In genomic region chr20:3788685-3789155, GRCh38 we compare ENCODE assay signal across 12 cellular contexts. TPM values are rescaled to one million over a fixed set of nuclear protein-coding genes. Genes with fewer than 3 reads are reported as not detected.
DNase-seq lines count a peak whose midpoint lies in the region; ATAC-seq and TF ChIP-seq lines count a peak whose summit lies in the region.
"Had no signal": no experiment of that assay in that cellular context is flagged by ENCODE, and none has a peak within 500 bp of the region (broad histone marks: within the 10 kb centered on the region; RNA-seq: fewer than 3 reads in every experiment).

No MANE protein-coding gene starts in this region.

- POLR2A ChIA-PET in PC-9 (lab: Charles Lee; ENCODE audit: unreplicated experiment): no interaction called here

- intact Hi-C loops in PC-9 (cut with micrococcal nuclease; ENCODE audit: unreplicated experiment): loop anchor here (10.0 kb wide), 2 partner anchors 226 to 316 kb away; partner anchors contain the start of gene RNF24

- H3K9me3 ChIP-seq in CD4-positive, CD25-positive, alpha-beta regulatory T cell (ENCODE audit: control insufficient read depth in 2 of 2, low read length in 2 of 2): no peaks in the 10 kb centered on the region
- no peaks in the 10 kb centered on the region for H3K9me3 ChIP-seq in PC-9 (ENCODE audit: insufficient read depth, low read depth)
- H3K9me3 ChIP-seq: SJSA1 had no signal

- no peaks in the 10 kb centered on the region for H3K9me2 ChIP-seq in PC-9 (ENCODE audit: insufficient read depth)

- no TSS peak for BruUV-seq in PC-9 (replicated peaks; lab: Mats Ljungman, UMichigan)

- TF ChIP-seq POLR2A in erythroblast (IDR thresholded peaks at IDR 0.05; ENCODE audit: low read length): no peak

- no peaks in the 10 kb centered on the region for H3K27me3 Mint-ChIP-seq in CD4-positive, CD25-positive, alpha-beta regulatory T cell

- no peaks in the 10 kb centered on the region for H3K36me3 Mint-ChIP-seq in CD4-positive, CD25-positive, alpha-beta regulatory T cell
- H3K36me3 Mint-ChIP-seq: mesothelial cell of epicardium had no signal

- H3F3A ChIP-seq in PC-9 (ENCODE audit: insufficient read depth, low read depth): peaks cover 8% of the 10 kb centered on the region

- no peak for ATAC-seq in CD4-positive, CD25-positive, alpha-beta regulatory T cell (ENCODE audit: low read depth in 2 of 2)
- ATAC-seq in HG02970 (IDR thresholded peaks at IDR 0.05; ENCODE audit: low FRiP score, unreplicated experiment): no peak

- peaks cover 23% of the 10 kb centered on the region for H3K4me1 ChIP-seq in CD4-positive, CD25-positive, alpha-beta regulatory T cell (ENCODE audit: control insufficient read depth, insufficient read depth, low read length, poor library complexity, severe bottlenecking)
- peaks cover 24% of the 10 kb centered on the region for H3K4me1 ChIP-seq in PC-9 (replicated peaks; ENCODE audit: insufficient read depth)

- TF ChIP-seq CTCF in PC-9 (conservative IDR thresholded peaks at IDR 0.05): no peak

- H3K9me3 Mint-ChIP-seq in CD4-positive, CD25-positive, alpha-beta regulatory T cell: no peaks in the 10 kb centered on the region
- H3K9me3 Mint-ChIP-seq: mesothelial cell of epicardium had no signal

- no peak overlapping the region for H3K4me2 ChIP-seq in PC-9

- peaks cover 9 to 36% (median 19%) of the 10 kb centered on the region in 4 donors for H3K4me1 Mint-ChIP-seq in CD4-positive, CD25-positive, alpha-beta regulatory T cell

- peaks cover 28% of the 10 kb centered on the region for H3K79me2 ChIP-seq in PC-9 (ENCODE audit: low read depth)

- H2AFZ ChIP-seq in PC-9: no peak overlapping the region

- H3K27ac ChIP-seq in CD4-positive, CD25-positive, alpha-beta regulatory T cell (ENCODE audit: insufficient read depth, low read length, poor library complexity, severe bottlenecking): no peak overlapping the region
- H3K27ac ChIP-seq in PC-9: no peak overlapping the region
- H3K27ac ChIP-seq: SJSA1 had no signal

- no peak overlapping the region for H3K4me3 ChIP-seq in CD4-positive, CD25-positive, alpha-beta regulatory T cell (ENCODE audit: low read depth, low read length)
- no peak overlapping the region for H3K4me3 ChIP-seq in PC-9
- H3K4me3 ChIP-seq: SJSA1 had no signal

- DNase-seq in A172 (ENCODE audit: low spot score) (peak; percentile 43), OCI-M1 (lab: John Stamatoyannopoulos, UW) (peak; percentile 27), erythroblast (lab: John Stamatoyannopoulos, UW) (peak; percentile 32 to 57), PC-9 (no peak), RPMI8226 (no peak), NCI-H2107 treated with DMSO at 0.1 percent for 48 hours (lab: John Stamatoyannopoulos, UW; ENCODE audit: unreplicated experiment) (no peak)
- no peak for DNase-seq in CD4-positive, CD25-positive, alpha-beta regulatory T cell
- DNase-seq: anterior cingulate cortex, NCI-H2081 had no signal

- peak overlapping the region; percentile 35 to 98 (median 92) for H3K27ac Mint-ChIP-seq in CD4-positive, CD25-positive, alpha-beta regulatory T cell
- H3K27ac Mint-ChIP-seq: mesothelial cell of epicardium had no signal

- H3K36me3 ChIP-seq in CD4-positive, CD25-positive, alpha-beta regulatory T cell (ENCODE audit: control insufficient read depth, insufficient read depth, low read length): no peaks in the 10 kb centered on the region
- no peaks in the 10 kb centered on the region for H3K36me3 ChIP-seq in PC-9 (ENCODE audit: low read depth)

- CTCF ChIA-PET in PC-9 (lab: Charles Lee): interaction anchor here (0.7 kb wide), 1 partner anchor 196 kb away, joined by 3 read pairs; no protein-coding TSS in a partner anchor

- H3K4me3 Mint-ChIP-seq in CD4-positive, CD25-positive, alpha-beta regulatory T cell: peak overlapping the region; percentile 73 to 87 (median 79)
- H3K4me3 Mint-ChIP-seq: mesothelial cell of epicardium had no signal

- peaks cover 17% of the 10 kb centered on the region for H4K20me1 ChIP-seq in PC-9 (ENCODE audit: insufficient read depth)

- no peaks in the 10 kb centered on the region for H3K27me3 ChIP-seq in CD4-positive, CD25-positive, alpha-beta regulatory T cell (ENCODE audit: control insufficient read depth, insufficient read depth, low read length)
- H3K27me3 ChIP-seq in PC-9 (ENCODE audit: insufficient read depth, low read depth): no peaks in the 10 kb centered on the region
- H3K27me3 ChIP-seq: SJSA1 had no signal

RNA-seq across cellular contexts. Expression of gene CENPB, which starts 2.2 kb away (rescaled TPM):
- total RNA-seq in A172 (2014; rRNA removed; shearing (Covaris generic)): 94.1 and 129 TPM in 2 replicates
- total RNA-seq in CD4-positive, CD25-positive, alpha-beta regulatory T cell: 38.5 TPM
- polyA plus RNA-seq in CD4-positive, CD25-positive, alpha-beta regulatory T cell: 1 to 10 TPM; 1.2 to 1.9 (median 1.5) TPM
- total RNA-seq in PC-9 (2021): 70.8 and 82.9 TPM in 2 replicates

RNA-seq across cellular contexts. Expression of gene CDC25B, which starts 7.4 kb away (rescaled TPM):
- total RNA-seq in A172 (2014; rRNA removed; shearing (Covaris generic)): 63.0 and 65.5 TPM in 2 replicates
- 310 TPM for total RNA-seq in CD4-positive, CD25-positive, alpha-beta regulatory T cell
- 10 to 100 TPM; 39.7 to 48.4 (median 47.0) TPM for polyA plus RNA-seq in CD4-positive, CD25-positive, alpha-beta regulatory T cell
- total RNA-seq in PC-9 (2021): 83.5 and 91.0 TPM in 2 replicates

RNA-seq across cellular contexts. Expression of gene SPEF1, which starts 7.5 kb away (rescaled TPM):
- 0.67 TPM in 1 of 2 replicates, not detected in the other for total RNA-seq in A172 (2014; rRNA removed; shearing (Covaris generic))
- not detected for total RNA-seq in CD4-positive, CD25-positive, alpha-beta regulatory T cell
- not detected for polyA plus RNA-seq in CD4-positive, CD25-positive, alpha-beta regulatory T cell
- total RNA-seq in PC-9 (2021): 2.6 and 2.7 TPM in 2 replicates
- total RNA-seq: SJSA1 had no signal

RNA-seq across cellular contexts. Expression of gene ADISSP, which starts 21.2 kb away (rescaled TPM):
- total RNA-seq in A172 (2014; rRNA removed; shearing (Covaris generic)): 108 and 110 TPM in 2 replicates
- 14.8 TPM for total RNA-seq in CD4-positive, CD25-positive, alpha-beta regulatory T cell
- polyA plus RNA-seq in CD4-positive, CD25-positive, alpha-beta regulatory T cell: 10 to 100 TPM; 19.3 to 25.5 (median 22.1) TPM
- total RNA-seq in PC-9 (2021): 86.9 and 95.0 TPM in 2 replicates

RNA-seq across cellular contexts. Expression of gene AP5S1, which starts 31.6 kb away (rescaled TPM):
- 22.6 and 27.7 TPM in 2 replicates for total RNA-seq in A172 (2014; rRNA removed; shearing (Covaris generic))
- 10.5 TPM for total RNA-seq in CD4-positive, CD25-positive, alpha-beta regulatory T cell
- 10 to 100 TPM; 18.7 to 22.2 (median 20.4) TPM for polyA plus RNA-seq in CD4-positive, CD25-positive, alpha-beta regulatory T cell
- total RNA-seq in PC-9 (2021): 18.3 and 20.0 TPM in 2 replicates

Comparison
In these comparisons a context has a peak if more than half of its experiments do, and no peak if none do; other contexts are left out.
1. DNase-seq: peak in A172 (single experiment), OCI-M1 (single experiment) and erythroblast (2 of 2); none in CD4-positive, CD25-positive, alpha-beta regulatory T cell (0 of 3), PC-9 (0 of 2), RPMI8226 (single experiment) and NCI-H2107 treated with DMSO at 0.1 percent for 48 hours (single experiment).